In genomic region chr16:29737713-29738112, GRCh38 we compare ENCODE assay signal across 16 cellular contexts. TPM values are rescaled to one million over a fixed set of nuclear protein-coding genes. Genes with fewer than 3 reads are reported as not detected.
DNase-seq lines count a peak whose midpoint lies in the region; ATAC-seq, FAIRE-seq and TF ChIP-seq lines count a peak whose summit lies in the region.
"Had no signal": no experiment of that assay in that cellular context is flagged by ENCODE, and none has a peak within 500 bp of the region (broad histone marks: within the 10 kb centered on the region; RNA-seq: fewer than 3 reads in every experiment).

No MANE protein-coding gene starts in this region.

- peak overlapping the region; percentile 87 for H3K27ac ChIP-seq in CD4-positive, alpha-beta T cell (ENCODE audit: low read depth, low read length)
- no peak overlapping the region for H3K27ac ChIP-seq in K562 (ENCODE audit: extremely low read depth, low read depth, low read length)

- no peak overlapping the region for H3K9ac ChIP-seq in K562 (ENCODE audit: insufficient read depth in 1 of 2, low read depth in 2 of 2, low read length in 2 of 2)

- H3K4me2 ChIP-seq in K562 (ENCODE audit: insufficient read depth, low read length): no peak overlapping the region

- intact Hi-C loops in CD4-positive, alpha-beta T cell (cut with DNase I, micrococcal nuclease): loop anchor here (1.0 to 5.0 kb wide), 4 partner anchors 9 to 53 kb away; partner anchors contain the start of gene KIF22 (in 1 of the 2)
- intact Hi-C loops in K562 (cut with micrococcal nuclease): no loop called here

- 38% methylated on average over 5 of the region's 5 CpGs for WGBS in K562 (ENCODE audit: insufficient coverage, low coverage, missing lambda C conversion rate)

- in situ Hi-C loops in K562 (cut with MboI): no loop called here

- no peaks in the 10 kb centered on the region for H3K36me3 ChIP-seq in K562 (ENCODE audit: control insufficient read depth, insufficient read depth, low read length)

- no peaks in the 10 kb centered on the region for H3K9me3 Mint-ChIP-seq in CD4-positive, alpha-beta T cell
- peaks cover 0 to 1% (median 0%) of the 10 kb centered on the region in 3 donors for H3K9me3 Mint-ChIP-seq in IgD-negative memory B cell
- H3K9me3 Mint-ChIP-seq in natural killer cell treated with Interleukin-12 subunit alpha and Interleukin-12 subunit beta and Interleukin-15 and Interleukin-18, amount 100 ng/mL, for 72 hours: no peaks in the 10 kb centered on the region

- DNase-seq in CD4-positive, alpha-beta T cell: no peak
- DNase-seq in K562 (ENCODE audit: extremely low read depth in 1 of 4, low spot score in 3 of 4): no peak
- no peak for DNase-seq in natural killer cell treated with Interleukin-12 subunit alpha and Interleukin-12 subunit beta and Interleukin-15 and Interleukin-18, amount 100 ng/mL, for 72 hours (ENCODE audit: low spot score)
- no peak for DNase-seq in stimulated activated CD4-positive, alpha-beta T cell treated with anti-CD3 and anti-CD28 coated beads, Interleukin-12 subunit alpha, Interleukin-12 subunit beta, amount 100 ng/mL, for 4 hours
- DNase-seq in NCI-H446 (lab: John Stamatoyannopoulos, UW): no peak
- DNase-seq in hepatic stellate cell (ENCODE audit: low spot score): no peak
- DNase-seq: C1 segment of cervical spinal cord, islet precursor cell, NCI-H1930 had no signal

- FAIRE-seq in K562 (lab: Jason Lieb, UNC): no peak

- peak overlapping the region; percentile 98 for H3K27ac Mint-ChIP-seq in CD4-positive, alpha-beta T cell
- H3K27ac Mint-ChIP-seq in IgD-negative memory B cell: peak overlapping the region in 2 of 3 donors; percentile 81 to 88
- H3K27ac Mint-ChIP-seq in natural killer cell treated with Interleukin-12 subunit alpha and Interleukin-12 subunit beta and Interleukin-15 and Interleukin-18, amount 100 ng/mL, for 72 hours: peak overlapping the region; percentile 55 to 75

- peaks cover 37% of the 10 kb centered on the region for H3K36me3 Mint-ChIP-seq in CD4-positive, alpha-beta T cell (ENCODE audit: low read depth)
- H3K36me3 Mint-ChIP-seq in IgD-negative memory B cell: peaks cover 9% of the 10 kb centered on the region
- no peaks in the 10 kb centered on the region for H3K36me3 Mint-ChIP-seq in natural killer cell treated with Interleukin-12 subunit alpha and Interleukin-12 subunit beta and Interleukin-15 and Interleukin-18, amount 100 ng/mL, for 72 hours

- no peak for ATAC-seq in CD4-positive, alpha-beta T cell (ENCODE audit: poor library complexity)
- no peak for ATAC-seq in K562
- no peak for ATAC-seq in natural killer cell treated with Interleukin-12 subunit alpha and Interleukin-12 subunit beta and Interleukin-15 and Interleukin-18, amount 100 ng/mL, for 72 hours

- H4K20me1 ChIP-seq in K562 (replicated peaks; ENCODE audit: control insufficient read depth, insufficient read depth, low read length): no peaks in the 10 kb centered on the region

- no peaks in the 10 kb centered on the region for H3K27me3 ChIP-seq in CD4-positive, alpha-beta T cell (ENCODE audit: control insufficient read depth, insufficient read depth, low read length)
- H3K27me3 ChIP-seq in K562 (ENCODE audit: control insufficient read depth in 2 of 2, insufficient read depth in 2 of 2, low read length in 2 of 2): peaks cover 0 to 3% of the 10 kb centered on the region in 2 experiments; a peak in 1 of 5 replicates

- POLR2A ChIA-PET in CD4-positive, alpha-beta T cell (lab: Charles Lee): interaction anchor here (0.7 to 3.0 kb wide), 9 partner anchors 10 to 53 kb away, joined by 3 to 58 read pairs (median 8); partner anchors contain the start of gene KIF22
- POLR2A ChIA-PET in K562 (lab: Yijun Ruan, JAX): no interaction called here

- no peak for TF ChIP-seq CTCF in CD4-positive, alpha-beta T cell (IDR thresholded peaks at IDR 0.05)
- no peak for TF ChIP-seq CTCF in K562 (IDR thresholded peaks at IDR 0.05 in 2 of 3, conservative IDR thresholded peaks at IDR 0.05 in 1 of 3; ENCODE audit: insufficient read depth in 2 of 3, low read depth in 1 of 3, low read length in 3 of 3)

- CTCF ChIA-PET in CD4-positive, alpha-beta T cell (lab: Charles Lee): interaction anchor here (1.0 to 2.8 kb wide), 5 partner anchors 9 to 52 kb away, joined by 3 to 21 read pairs (median 4); partner anchors contain the start of gene KIF22
- CTCF ChIA-PET in K562 (lab: Yijun Ruan, JAX; ENCODE audit: low intra/inter-chr PET ratio): no interaction called here

- no peaks in the 10 kb centered on the region for H3K9me3 ChIP-seq in CD4-positive, alpha-beta T cell (ENCODE audit: control insufficient read depth, low read length)
- no peaks in the 10 kb centered on the region for H3K9me3 ChIP-seq in K562 (replicated peaks; ENCODE audit: control insufficient read depth, insufficient read depth, low read depth, low read length)

- TF ChIP-seq EP300 in K562 (IDR thresholded peaks at IDR 0.05; ENCODE audit: low read length): no peak

- no peak for TF ChIP-seq POLR2A in K562 (conservative IDR thresholded peaks at IDR 0.05)

- H3K4me1 Mint-ChIP-seq in CD4-positive, alpha-beta T cell (ENCODE audit: low read depth): peaks cover 82% of the 10 kb centered on the region
- H3K4me1 Mint-ChIP-seq in IgD-negative memory B cell: peaks cover 42 to 61% (median 54%) of the 10 kb centered on the region in 3 donors
- H3K4me1 Mint-ChIP-seq in natural killer cell treated with Interleukin-12 subunit alpha and Interleukin-12 subunit beta and Interleukin-15 and Interleukin-18, amount 100 ng/mL, for 72 hours (ENCODE audit: low read depth in 2 of 2): peaks cover 51 to 53% of the 10 kb centered on the region in 2 donors

- H3K4me3 ChIP-seq in K562: no peak overlapping the region
- H3K4me3 ChIP-seq: skin epidermis had no signal

- no TSS peak for BruUV-seq in K562 (replicated peaks; lab: Mats Ljungman, UMichigan)

- no peak for TF ChIP-seq RAD21 in K562 (CRISPR knock-in tag; conservative IDR thresholded peaks at IDR 0.05 in 1 of 2, IDR thresholded peaks at IDR 0.05 in 1 of 2)

- H3K9me1 ChIP-seq in K562 (ENCODE audit: control insufficient read depth, insufficient read depth, low read length): no peaks in the 10 kb centered on the region

- H2AFZ ChIP-seq in K562 (ENCODE audit: low read depth, low read length): peak overlapping the region; percentile 15; the same call in 1 of the 2 replicates

- H3K4me3 Mint-ChIP-seq in CD4-positive, alpha-beta T cell: peak overlapping the region; percentile 21
- peak overlapping the region in 2 of 4 donors; percentile 70 to 91 for H3K4me3 Mint-ChIP-seq in IgD-negative memory B cell
- peak overlapping the region; percentile 65 for H3K4me3 Mint-ChIP-seq in natural killer cell treated with Interleukin-12 subunit alpha and Interleukin-12 subunit beta and Interleukin-15 and Interleukin-18, amount 100 ng/mL, for 72 hours

- peaks cover 2 to 8% of the 10 kb centered on the region in 2 experiments; a peak in 3 of 5 replicates for H3K4me1 ChIP-seq in K562 (replicated peaks in 1 of 2; ENCODE audit: control insufficient read depth in 2 of 2, insufficient read depth in 2 of 2, low read length in 2 of 2)

- H3K79me2 ChIP-seq in K562 (ENCODE audit: control insufficient read depth, insufficient read depth, low read length): no peaks in the 10 kb centered on the region

- H3K27me3 Mint-ChIP-seq in CD4-positive, alpha-beta T cell: no peaks in the 10 kb centered on the region
- H3K27me3 Mint-ChIP-seq in IgD-negative memory B cell: no peaks in the 10 kb centered on the region
- no peaks in the 10 kb centered on the region for H3K27me3 Mint-ChIP-seq in natural killer cell treated with Interleukin-12 subunit alpha and Interleukin-12 subunit beta and Interleukin-15 and Interleukin-18, amount 100 ng/mL, for 72 hours

RNA-seq across cellular contexts. Expression of gene C16orf54, which starts 8.1 kb away (rescaled TPM):
- total RNA-seq in CD4-positive, alpha-beta T cell: 100 to 1,000 TPM; 250 to 261 TPM
- polyA plus RNA-seq in IgD-negative memory B cell (50.6 TPM), K562 (2011; rRNA removed) (not detected in 2 replicates), K562 (2014; fragmentation: Illumina TruSeq; extraction: Trizol) (not detected in 2 replicates), K562 (2014; fragmentation: Nextera tagmentation; extraction: Ambion mirVana) (not detected), K562 (2014; rRNA removed) (not detected in 2 replicates)
- not detected in 2 replicates for total RNA-seq in K562 (2011; cell fraction: chromatin; rRNA removed; ENCODE audit: low replicate concordance)
- total RNA-seq in K562 (2011; cell fraction: nucleolus; rRNA removed): not detected in 2 replicates
- total RNA-seq in K562 (2011; cell fraction: nucleoplasm; rRNA removed): not detected in 2 replicates
- total RNA-seq in K562 (2014; rRNA removed) (not detected in 2 replicates), K562 (2014; rRNA removed; fragmentation: Illumina TruSeq; extraction: Trizol) (not detected in 2 replicates), K562 (2015; rRNA removed; fragmentation: Illumina TruSeq; extraction: Trizol) (not detected in 2 replicates), K562 (2021) (0.09 TPM in 1 of 2 replicates, not detected in the other)
- not detected in 2 replicates for polyA plus RNA-seq in K562 (2011; cell fraction: cytosol; rRNA removed)
- polyA plus RNA-seq in K562 (2011; cell fraction: nucleus; rRNA removed): not detected in 2 replicates
- not detected in 2 replicates for polyA plus RNA-seq in K562 (2012)
- polyA minus RNA-seq in K562 (2011; rRNA and poly(A)+ RNA removed): not detected in 2 replicates
- polyA minus RNA-seq in K562 (2011; cell fraction: cytosol; rRNA and poly(A)+ RNA removed): not detected in 2 replicates
- not detected in 2 replicates for polyA minus RNA-seq in K562 (2011; cell fraction: nucleus; rRNA and poly(A)+ RNA removed)
- total RNA-seq in natural killer cell treated with Interleukin-12 subunit alpha and Interleukin-12 subunit beta and Interleukin-15 and Interleukin-18, amount 100 ng/mL, for 72 hours: 10 to 100 TPM; 15.1 to 17.9 TPM
- total RNA-seq: osteocyte, RPMI7951 had no signal

RNA-seq across cellular contexts. Expression of gene ZG16, which starts 40.3 kb away (rescaled TPM):
- total RNA-seq in CD4-positive, alpha-beta T cell: not detected
- polyA plus RNA-seq in IgD-negative memory B cell (not detected), K562 (2011; rRNA removed) (not detected in 2 replicates), K562 (2014; fragmentation: Illumina TruSeq; extraction: Trizol) (not detected in 2 replicates), K562 (2014; fragmentation: Nextera tagmentation; extraction: Ambion mirVana) (not detected), K562 (2014; rRNA removed) (not detected in 2 replicates)
- total RNA-seq in K562 (2011; cell fraction: chromatin; rRNA removed; ENCODE audit: low replicate concordance): not detected in 2 replicates
- total RNA-seq in K562 (2011; cell fraction: nucleolus; rRNA removed): not detected in 2 replicates
- not detected in 2 replicates for total RNA-seq in K562 (2011; cell fraction: nucleoplasm; rRNA removed)
- total RNA-seq in K562 (2014; rRNA removed) (not detected in 2 replicates), K562 (2014; rRNA removed; fragmentation: Illumina TruSeq; extraction: Trizol) (not detected in 2 replicates), K562 (2015; rRNA removed; fragmentation: Illumina TruSeq; extraction: Trizol) (not detected in 2 replicates), K562 (2021) (0.04 TPM in 1 of 2 replicates, not detected in the other)
- polyA plus RNA-seq in K562 (2011; cell fraction: cytosol; rRNA removed): not detected in 2 replicates
- polyA plus RNA-seq in K562 (2011; cell fraction: nucleus; rRNA removed): not detected in 2 replicates
- not detected in 2 replicates for polyA plus RNA-seq in K562 (2012)
- not detected in 2 replicates for polyA minus RNA-seq in K562 (2011; rRNA and poly(A)+ RNA removed)
- not detected in 2 replicates for polyA minus RNA-seq in K562 (2011; cell fraction: cytosol; rRNA and poly(A)+ RNA removed)
- not detected in 2 replicates for polyA minus RNA-seq in K562 (2011; cell fraction: nucleus; rRNA and poly(A)+ RNA removed)
- not detected for total RNA-seq in natural killer cell treated with Interleukin-12 subunit alpha and Interleukin-12 subunit beta and Interleukin-15 and Interleukin-18, amount 100 ng/mL, for 72 hours
- total RNA-seq: activated CD8-positive, alpha-beta memory T cell treated with anti-CD3 and anti-CD28 coated beads for 36 hours; activated naive CD4-positive, alpha-beta T cell treated with anti-CD3 and anti-CD28 coated beads, Interleukin-2, amount 50 U/mL, for 72 hours; osteocyte; RPMI7951; T-helper 1 cell treated with Interleukin-12 subunit alpha and Interleukin-12 subunit beta and Interleukin-4 antibody, amounts not matched to agents 30 ng/mL and 1 ng/mL, for 36 hours had no signal

RNA-seq across cellular contexts. Expression of gene KIF22, which starts 52.8 kb away (rescaled TPM):
- 100 to 1,000 TPM in 1 of 2 experiments, 10 to 100 TPM in 1; 99.0 to 101 TPM for total RNA-seq in CD4-positive, alpha-beta T cell
- 34.7 TPM for polyA plus RNA-seq in IgD-negative memory B cell
- 212 and 457 TPM in 2 replicates for total RNA-seq in K562 (2011; cell fraction: chromatin; rRNA removed; ENCODE audit: low replicate concordance)
- total RNA-seq in K562 (2011; cell fraction: nucleolus; rRNA removed): 330 and 338 TPM in 2 replicates
- total RNA-seq in K562 (2011; cell fraction: nucleoplasm; rRNA removed): 225 and 251 TPM in 2 replicates
- total RNA-seq in K562 (2014; rRNA removed): 131 and 146 TPM in 2 replicates
- 84.2 and 106 TPM in 2 replicates for total RNA-seq in K562 (2014; rRNA removed; fragmentation: Illumina TruSeq; extraction: Trizol)
- 115 and 117 TPM in 2 replicates for total RNA-seq in K562 (2015; rRNA removed; fragmentation: Illumina TruSeq; extraction: Trizol)
- 146 and 156 TPM in 2 replicates for total RNA-seq in K562 (2021)
- 232 and 251 TPM in 2 replicates for polyA plus RNA-seq in K562 (2011; rRNA removed)
- 202 and 227 TPM in 2 replicates for polyA plus RNA-seq in K562 (2011; cell fraction: cytosol; rRNA removed)
- polyA plus RNA-seq in K562 (2011; cell fraction: nucleus; rRNA removed): 549 and 656 TPM in 2 replicates
- 111 and 163 TPM in 2 replicates for polyA plus RNA-seq in K562 (2012)
- 144 and 171 TPM in 2 replicates for polyA plus RNA-seq in K562 (2014; fragmentation: Illumina TruSeq; extraction: Trizol)
- 10 to 100 TPM in 1 of 2 experiments, 1 to 10 TPM in 1; 8.7 to 18.2 TPM for polyA plus RNA-seq in K562 (2014; fragmentation: Nextera tagmentation; extraction: Ambion mirVana)
- polyA plus RNA-seq in K562 (2014; rRNA removed): 180 and 185 TPM in 2 replicates
- 154 and 186 TPM in 2 replicates for polyA minus RNA-seq in K562 (2011; rRNA and poly(A)+ RNA removed)
- polyA minus RNA-seq in K562 (2011; cell fraction: cytosol; rRNA and poly(A)+ RNA removed): 92.9 and 122 TPM in 2 replicates
- 267 and 269 TPM in 2 replicates for polyA minus RNA-seq in K562 (2011; cell fraction: nucleus; rRNA and poly(A)+ RNA removed)
- total RNA-seq in natural killer cell treated with Interleukin-12 subunit alpha and Interleukin-12 subunit beta and Interleukin-15 and Interleukin-18, amount 100 ng/mL, for 72 hours: 100 to 1,000 TPM in 1 of 2 donors, 10 to 100 TPM in 1; 63.4 to 174 TPM

RNA-seq across cellular contexts. Expression of gene QPRT, which starts 58.7 kb away (rescaled TPM):
- total RNA-seq in CD4-positive, alpha-beta T cell: under 1 TPM; 0.19 to 0.45 TPM
- polyA plus RNA-seq in IgD-negative memory B cell (not detected), K562 (2011; rRNA removed) (38.9 and 73.1 TPM in 2 replicates), K562 (2014; fragmentation: Illumina TruSeq; extraction: Trizol) (64.1 and 72.4 TPM in 2 replicates), K562 (2014; fragmentation: Nextera tagmentation; extraction: Ambion mirVana) (10 to 100 TPM in 1 of 2 experiments, 1 to 10 TPM in 1; 7.7 to 10.8 TPM), K562 (2014; rRNA removed) (64.3 and 68.8 TPM in 2 replicates)
- 45.6 and 86.1 TPM in 2 replicates for total RNA-seq in K562 (2011; cell fraction: chromatin; rRNA removed; ENCODE audit: low replicate concordance)
- 57.9 and 68.0 TPM in 2 replicates for total RNA-seq in K562 (2011; cell fraction: nucleolus; rRNA removed)
- 66.3 and 114 TPM in 2 replicates for total RNA-seq in K562 (2011; cell fraction: nucleoplasm; rRNA removed)
- total RNA-seq in K562 (2014; rRNA removed) (112 and 115 TPM in 2 replicates), K562 (2014; rRNA removed; fragmentation: Illumina TruSeq; extraction: Trizol) (37.3 and 39.2 TPM in 2 replicates), K562 (2015; rRNA removed; fragmentation: Illumina TruSeq; extraction: Trizol) (72.8 and 76.7 TPM in 2 replicates), K562 (2021) (80.7 and 86.5 TPM in 2 replicates)
- polyA plus RNA-seq in K562 (2011; cell fraction: cytosol; rRNA removed): 79.6 and 90.5 TPM in 2 replicates
- polyA plus RNA-seq in K562 (2011; cell fraction: nucleus; rRNA removed): 56.0 and 57.6 TPM in 2 replicates
- polyA plus RNA-seq in K562 (2012): 120 and 164 TPM in 2 replicates
- 37.4 and 44.7 TPM in 2 replicates for polyA minus RNA-seq in K562 (2011; rRNA and poly(A)+ RNA removed)
- polyA minus RNA-seq in K562 (2011; cell fraction: cytosol; rRNA and poly(A)+ RNA removed): 56.5 and 107 TPM in 2 replicates
- 12.7 and 19.0 TPM in 2 replicates for polyA minus RNA-seq in K562 (2011; cell fraction: nucleus; rRNA and poly(A)+ RNA removed)
- total RNA-seq in natural killer cell treated with Interleukin-12 subunit alpha and Interleukin-12 subunit beta and Interleukin-15 and Interleukin-18, amount 100 ng/mL, for 72 hours: 1 to 10 TPM; 3.3 to 5.6 TPM

Comparison
In these comparisons a context has a peak if more than half of its experiments do, and no peak if none do; other contexts are left out.
1. RNA of gene C16orf54, which starts 8.1 kb away (total RNA-seq): 250 to 261 TPM in CD4-positive, alpha-beta T cell and 15.1 to 17.9 TPM in natural killer cell treated with Interleukin-12 subunit alpha and Interleukin-12 subunit beta and Interleukin-15 and Interleukin-18, amount 100 ng/mL, for 72 hours; 0.09 TPM in K562; every median in the first group is over 10 times any median in the second.
2. Peak in every context shown above with its lines, with median percentiles within 50 percentile points of each other: H3K27ac Mint-ChIP-seq.